Comparison of ENCODE assay signal across 8 cellular contexts in the genomic region with DNA sequence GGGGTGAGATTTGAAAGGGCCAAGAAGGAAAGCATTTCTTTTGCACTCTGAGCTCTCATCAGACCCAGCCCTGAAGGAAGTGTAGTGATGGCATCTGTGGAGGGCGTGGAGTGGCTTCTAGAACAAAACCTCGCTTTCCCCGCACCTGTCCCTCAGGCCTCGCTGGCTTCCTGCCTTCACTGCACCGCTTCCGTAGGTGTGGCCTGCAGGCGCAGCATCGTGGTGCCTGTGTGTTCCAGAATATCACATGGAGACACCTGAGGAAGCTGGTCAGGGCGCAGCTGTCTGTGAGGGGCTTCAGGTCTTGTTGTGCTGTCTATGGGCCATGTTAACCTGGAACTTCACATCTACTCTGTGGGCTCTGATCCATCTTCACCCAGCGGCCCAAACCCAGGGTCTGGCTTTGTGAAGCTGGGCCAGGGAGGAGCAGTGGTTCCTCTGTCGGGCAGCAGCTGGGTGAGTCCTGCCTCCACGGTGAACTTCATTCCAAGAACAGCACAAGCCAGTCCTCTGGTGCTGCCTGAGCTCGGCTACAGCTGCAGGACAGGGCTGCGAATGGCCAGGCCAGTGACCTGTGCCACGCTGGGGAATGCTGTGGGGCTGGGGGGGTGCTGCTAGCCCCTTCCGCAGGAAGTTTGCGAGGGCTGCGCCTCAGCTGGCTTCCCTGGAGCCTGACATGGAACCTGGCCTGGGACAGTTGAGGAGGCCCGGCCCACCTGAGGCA. TPM values are rescaled to one million over a fixed set of nuclear protein-coding genes. Genes with fewer than 3 reads are reported as not detected.
A peak's percentile ranks its signal among the peaks of the same experiment; 100 is the strongest.
DNase-seq lines count a peak whose midpoint lies in the region; TF ChIP-seq lines count a peak whose summit lies in the region.

No MANE protein-coding gene starts in this region.

- no peak overlapping the region for H3K4me3 Mint-ChIP-seq in IgD-negative memory B cell
- H3K4me3 Mint-ChIP-seq in activated T-cell treated with anti-CD3 and anti-CD28 coated beads, Interleukin-2, amount 50 U/mL, for 24 hours, result peak overlapping the region; percentile 27

- H3K36me3 ChIP-seq in left ventricle myocardium inferior, result peaks cover 36% of the 10 kb centered on the region

- intact Hi-C loops in left ventricle myocardium inferior (cut with micrococcal nuclease), result loop anchor here (10.0 kb wide), 1 partner anchor 76 kb away; a partner anchor contains a TSS

- H3K4me1 ChIP-seq in left ventricle myocardium inferior, result peaks cover 81% of the 10 kb centered on the region

- H3K9me3 ChIP-seq in left ventricle myocardium inferior (replicated peaks), result no peaks in the 10 kb centered on the region

- H3K27me3 Mint-ChIP-seq in IgD-negative memory B cell, result no peaks in the 10 kb centered on the region
- H3K27me3 Mint-ChIP-seq in activated T-cell treated with anti-CD3 and anti-CD28 coated beads, Interleukin-2, amount 50 U/mL, for 24 hours, result no peaks in the 10 kb centered on the region

- H3K9me3 Mint-ChIP-seq in IgD-negative memory B cell, result no peaks in the 10 kb centered on the region
- H3K9me3 Mint-ChIP-seq in activated T-cell treated with anti-CD3 and anti-CD28 coated beads, Interleukin-2, amount 50 U/mL, for 24 hours, result no peaks in the 10 kb centered on the region

- H3K27me3 ChIP-seq in left ventricle myocardium inferior (ENCODE audit: low read depth), result no peaks in the 10 kb centered on the region

- H3K4me1 Mint-ChIP-seq in IgD-negative memory B cell, result peaks cover 3 to 7% (median 7%) of the 10 kb centered on the region in 3 donors
- peaks cover 40% of the 10 kb centered on the region for H3K4me1 Mint-ChIP-seq in activated T-cell treated with anti-CD3 and anti-CD28 coated beads, Interleukin-2, amount 50 U/mL, for 24 hours (ENCODE audit: low read depth)

- peak overlapping the region in 2 of 3 donors; percentile 21 to 83 for H3K27ac Mint-ChIP-seq in IgD-negative memory B cell
- H3K27ac Mint-ChIP-seq in activated T-cell treated with anti-CD3 and anti-CD28 coated beads, Interleukin-2, amount 50 U/mL, for 24 hours, result peak overlapping the region; percentile 80

- H3K36me3 Mint-ChIP-seq in IgD-negative memory B cell, result no peaks in the 10 kb centered on the region
- peaks cover 29% of the 10 kb centered on the region for H3K36me3 Mint-ChIP-seq in activated T-cell treated with anti-CD3 and anti-CD28 coated beads, Interleukin-2, amount 50 U/mL, for 24 hours (ENCODE audit: low read depth)

- no peak for TF ChIP-seq CTCF in left ventricle myocardium inferior (IDR thresholded peaks at IDR 0.05; ENCODE audit: borderline replicate concordance)

- peak overlapping the region; percentile 67 for H3K27ac ChIP-seq in left ventricle myocardium inferior (replicated peaks)

- no peak overlapping the region for H3K4me3 ChIP-seq in left ventricle myocardium inferior

- DNase-seq in activated T-cell treated with anti-CD3 and anti-CD28 coated beads, Interleukin-2, amount 50 U/mL, for 24 hours, result peak; percentile 74
- DNase-seq in left ventricle myocardium inferior (no peak), NCI-H69 (lab: John Stamatoyannopoulos, UW) (no peak), NCI-H774 (lab: John Stamatoyannopoulos, UW) (no peak), pons (ENCODE audit: low spot score) (no peak), NCI-H2107 (lab: John Stamatoyannopoulos, UW) (no peak)
- peak; percentile 37 to 64 for DNase-seq in stimulated activated CD4-positive, alpha-beta T cell treated with anti-CD3 and anti-CD28 coated beads, Interleukin-4, amount 100 ng/mL, for 4 hours

RNA-seq across cellular contexts. Expression of a gene that starts 40.9 kb away (rescaled TPM):
- 32.1 TPM for polyA plus RNA-seq in IgD-negative memory B cell
- total RNA-seq in left ventricle myocardium inferior, result 635 TPM

Comparison
In these comparisons a context has a peak if more than half of its experiments do, and no peak if none do; other contexts are left out.
1. DNase-seq: peak in activated T-cell treated with anti-CD3 and anti-CD28 coated beads, Interleukin-2, amount 50 U/mL, for 24 hours (single experiment) and stimulated activated CD4-positive, alpha-beta T cell treated with anti-CD3 and anti-CD28 coated beads, Interleukin-4, amount 100 ng/mL, for 4 hours (2 of 2); none in left ventricle myocardium inferior (single experiment), NCI-H69 (single experiment), NCI-H774 (single experiment), pons (single experiment) and NCI-H2107 (single experiment).